In the genomic region with DNA sequence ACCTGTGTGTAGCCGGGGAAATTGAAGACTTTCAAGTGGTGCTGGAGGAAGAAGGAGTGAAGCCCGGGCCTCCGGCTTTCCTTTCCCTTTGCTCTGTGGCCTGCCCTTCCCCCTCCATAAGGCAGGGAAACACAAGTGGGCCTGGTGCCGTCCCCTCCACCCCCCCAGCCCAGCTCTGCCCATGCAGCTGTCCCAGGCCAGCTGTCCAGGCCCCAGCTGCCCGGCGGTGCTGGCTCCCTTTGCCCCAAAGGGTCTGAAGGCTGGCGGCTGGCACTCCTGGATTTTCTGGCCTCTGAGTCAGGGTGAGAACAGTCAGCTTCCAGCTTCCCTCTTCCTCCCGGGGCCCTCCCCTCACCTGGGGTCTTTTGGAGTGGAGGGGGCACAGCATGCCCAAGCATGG, we compare ENCODE assay signal across 1 cellular context.
TF ChIP-seq lines count a peak whose summit lies in the region.

No MANE protein-coding gene starts in this region.

TF ChIP-seq in SK-N-SH treated with all-trans-retinoic acid at 6 μM for 48 hours, 23 proteins besides CTCF, POLR2A, EP300 and RAD21 (continued from another document):
- TF ChIP-seq, protein P1, sequence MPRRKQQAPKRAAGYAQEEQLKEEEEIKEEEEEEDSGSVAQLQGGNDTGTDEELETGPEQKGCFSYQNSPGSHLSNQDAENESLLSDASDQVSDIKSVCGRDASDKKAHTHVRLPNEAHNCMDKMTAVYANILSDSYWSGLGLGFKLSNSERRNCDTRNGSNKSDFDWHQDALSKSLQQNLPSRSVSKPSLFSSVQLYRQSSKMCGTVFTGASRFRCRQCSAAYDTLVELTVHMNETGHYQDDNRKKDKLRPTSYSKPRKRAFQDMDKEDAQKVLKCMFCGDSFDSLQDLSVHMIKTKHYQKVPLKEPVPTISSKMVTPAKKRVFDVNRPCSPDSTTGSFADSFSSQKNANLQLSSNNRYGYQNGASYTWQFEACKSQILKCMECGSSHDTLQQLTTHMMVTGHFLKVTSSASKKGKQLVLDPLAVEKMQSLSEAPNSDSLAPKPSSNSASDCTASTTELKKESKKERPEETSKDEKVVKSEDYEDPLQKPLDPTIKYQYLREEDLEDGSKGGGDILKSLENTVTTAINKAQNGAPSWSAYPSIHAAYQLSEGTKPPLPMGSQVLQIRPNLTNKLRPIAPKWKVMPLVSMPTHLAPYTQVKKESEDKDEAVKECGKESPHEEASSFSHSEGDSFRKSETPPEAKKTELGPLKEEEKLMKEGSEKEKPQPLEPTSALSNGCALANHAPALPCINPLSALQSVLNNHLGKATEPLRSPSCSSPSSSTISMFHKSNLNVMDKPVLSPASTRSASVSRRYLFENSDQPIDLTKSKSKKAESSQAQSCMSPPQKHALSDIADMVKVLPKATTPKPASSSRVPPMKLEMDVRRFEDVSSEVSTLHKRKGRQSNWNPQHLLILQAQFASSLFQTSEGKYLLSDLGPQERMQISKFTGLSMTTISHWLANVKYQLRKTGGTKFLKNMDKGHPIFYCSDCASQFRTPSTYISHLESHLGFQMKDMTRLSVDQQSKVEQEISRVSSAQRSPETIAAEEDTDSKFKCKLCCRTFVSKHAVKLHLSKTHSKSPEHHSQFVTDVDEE (CRISPR knock-in tag; IDR thresholded peaks at IDR 0.05) = no peak
- TF ChIP-seq TCF4 (CRISPR knock-in tag; IDR thresholded peaks at IDR 0.05; ENCODE audit: borderline replicate concordance) (no peak), CSDC2 (CRISPR knock-in tag; IDR thresholded peaks at IDR 0.05) (no peak), OSR1 (CRISPR knock-in tag; IDR thresholded peaks at IDR 0.05) (no peak), ZNF70 (CRISPR knock-in tag; IDR thresholded peaks at IDR 0.05) (no peak), ZNF565 (CRISPR knock-in tag; conservative IDR thresholded peaks at IDR 0.05; ENCODE audit: low read depth) (no peak), BACH2 (CRISPR knock-in tag; IDR thresholded peaks at IDR 0.05; ENCODE audit: borderline replicate concordance) (no peak)
- TF ChIP-seq, protein P2, sequence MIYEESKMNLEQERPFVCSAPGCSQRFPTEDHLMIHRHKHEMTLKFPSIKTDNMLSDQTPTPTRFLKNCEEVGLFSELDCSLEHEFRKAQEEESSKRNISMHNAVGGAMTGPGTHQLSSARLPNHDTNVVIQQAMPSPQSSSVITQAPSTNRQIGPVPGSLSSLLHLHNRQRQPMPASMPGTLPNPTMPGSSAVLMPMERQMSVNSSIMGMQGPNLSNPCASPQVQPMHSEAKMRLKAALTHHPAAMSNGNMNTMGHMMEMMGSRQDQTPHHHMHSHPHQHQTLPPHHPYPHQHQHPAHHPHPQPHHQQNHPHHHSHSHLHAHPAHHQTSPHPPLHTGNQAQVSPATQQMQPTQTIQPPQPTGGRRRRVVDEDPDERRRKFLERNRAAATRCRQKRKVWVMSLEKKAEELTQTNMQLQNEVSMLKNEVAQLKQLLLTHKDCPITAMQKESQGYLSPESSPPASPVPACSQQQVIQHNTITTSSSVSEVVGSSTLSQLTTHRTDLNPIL (CRISPR knock-in tag; IDR thresholded peaks at IDR 0.05; ENCODE audit: low read depth) = no peak
- TF ChIP-seq, protein P3, sequence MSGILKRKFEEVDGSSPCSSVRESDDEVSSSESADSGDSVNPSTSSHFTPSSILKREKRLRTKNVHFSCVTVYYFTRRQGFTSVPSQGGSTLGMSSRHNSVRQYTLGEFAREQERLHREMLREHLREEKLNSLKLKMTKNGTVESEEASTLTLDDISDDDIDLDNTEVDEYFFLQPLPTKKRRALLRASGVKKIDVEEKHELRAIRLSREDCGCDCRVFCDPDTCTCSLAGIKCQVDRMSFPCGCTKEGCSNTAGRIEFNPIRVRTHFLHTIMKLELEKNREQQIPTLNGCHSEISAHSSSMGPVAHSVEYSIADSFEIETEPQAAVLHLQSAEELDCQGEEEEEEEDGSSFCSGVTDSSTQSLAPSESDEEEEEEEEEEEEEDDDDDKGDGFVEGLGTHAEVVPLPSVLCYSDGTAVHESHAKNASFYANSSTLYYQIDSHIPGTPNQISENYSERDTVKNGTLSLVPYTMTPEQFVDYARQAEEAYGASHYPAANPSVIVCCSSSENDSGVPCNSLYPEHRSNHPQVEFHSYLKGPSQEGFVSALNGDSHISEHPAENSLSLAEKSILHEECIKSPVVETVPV (CRISPR knock-in tag; IDR thresholded peaks at IDR 0.05) = no peak
